Comparison of ENCODE assay signal across 29 cellular contexts in genomic region chr5:147490989-147491388, GRCh38. TPM values are rescaled to one million over a fixed set of nuclear protein-coding genes. Genes with fewer than 3 reads are reported as not detected.
DNase-seq lines count a peak whose midpoint lies in the region; ATAC-seq and TF ChIP-seq lines count a peak whose summit lies in the region.
"Had no signal": no experiment of that assay in that cellular context is flagged by ENCODE, and none has a peak within 500 bp of the region (broad histone marks: within the 10 kb centered on the region; RNA-seq: fewer than 3 reads in every experiment).

No MANE protein-coding gene starts in this region.

- H3K36me3 ChIP-seq in GM23338 (ENCODE audit: insufficient read depth) (no peaks in the 10 kb centered on the region), H7 (replicated peaks; ENCODE audit: control insufficient read depth, insufficient read depth, low read length) (no peaks in the 10 kb centered on the region), esophagus muscularis mucosa (no peaks in the 10 kb centered on the region), iPS-20b (ENCODE audit: insufficient read depth, low read depth, low read length) (no peaks in the 10 kb centered on the region), right lobe of liver (no peaks in the 10 kb centered on the region)
- H3K36me3 ChIP-seq: adrenal gland, BLaER1, gastrocnemius medialis had no signal

- peak overlapping the region; percentile 56 for H3K4me2 ChIP-seq in GM23338
- H3K4me2 ChIP-seq: BLaER1 had no signal

- H4K20me1 ChIP-seq in GM23338 (replicated peaks; ENCODE audit: insufficient read depth) = no peaks in the 10 kb centered on the region
- H4K20me1 ChIP-seq: BLaER1 had no signal

- H2AFZ ChIP-seq in GM23338 = no peak overlapping the region

- H3K27me3 ChIP-seq in GM23338 (ENCODE audit: insufficient read depth) = no peaks in the 10 kb centered on the region
- H3K27me3 ChIP-seq in H7 (ENCODE audit: control insufficient read depth, insufficient read depth, low read length) = no peaks in the 10 kb centered on the region
- no peaks in the 10 kb centered on the region for H3K27me3 ChIP-seq in esophagus muscularis mucosa
- H3K27me3 ChIP-seq in iPS-20b (ENCODE audit: insufficient read depth, low read length) = no peaks in the 10 kb centered on the region
- H3K27me3 ChIP-seq in right lobe of liver = no peaks in the 10 kb centered on the region
- H3K27me3 ChIP-seq: adrenal gland, BLaER1, gastrocnemius medialis had no signal

- DNase-seq in GM23338 (ENCODE audit: low spot score) (peak; percentile 60), H7 (peak; percentile 20), esophagus muscularis mucosa (ENCODE audit: extremely low spot score) (no peak), DMS153 treated with DMSO at 0.1 percent for 48 hours (lab: John Stamatoyannopoulos, UW; ENCODE audit: unreplicated experiment) (no peak), right lobe of liver (no peak)
- no peak for DNase-seq in stimulated activated effector memory CD8-positive, alpha-beta T cell treated with anti-CD3 and anti-CD28 coated beads, Interleukin-12 subunit alpha, Interleukin-12 subunit beta, amount 100 ng/mL, for 72 hours (ENCODE audit: low spot score in 2 of 2)
- DNase-seq: activated CD4-positive, alpha-beta memory T cell treated with anti-CD3 and anti-CD28 coated beads, Interleukin-2, amount 10 ng/mL, durations not matched to agents 7 days and 5 days; activated CD4-positive, CD25-positive, alpha-beta regulatory T cell treated with anti-CD3 and anti-CD28 coated beads, Interleukin-2, amount 50 U/mL, for 72 hours; activated CD8-positive, alpha-beta memory T cell treated with anti-CD3 and anti-CD28 coated beads, Interleukin-2, amount 50 U/mL, for 48 hours; activated naive CD4-positive, alpha-beta T cell treated with anti-CD3 and anti-CD28 coated beads for 36 hours; adrenal gland; cerebellar nuclear complex; dermis blood vessel endothelial cell; DMS79; gastrocnemius medialis; hippocampal formation; MV-4-11; NCI-H2171; NCI-H524 treated with DMSO at 0.1 percent for 48 hours; NK-92 treated with Interleukin-12 subunit alpha and Interleukin-12 subunit beta, amount 100 ng/mL, for 24 hours; stimulated activated CD4-positive, alpha-beta T cell treated with anti-CD3 and anti-CD28 coated beads, Interleukin-4, amount 100 ng/mL, for 4 hours; substantia nigra; T-helper 17 cell had no signal

- intact Hi-C loops in esophagus muscularis mucosa (cut with DNase I) = no loop called here
- intact Hi-C loops in right lobe of liver (cut with DNase I) = no loop called here

- WGBS in esophagus muscularis mucosa = 59% methylated on average over 3 of the region's 3 CpGs
- WGBS in right lobe of liver (ENCODE audit: insufficient coverage, low coverage, low lambda C conversion rate, missing lambda C conversion rate) = 72% methylated on average over 3 of the region's 3 CpGs

- H3K4me3 ChIP-seq in GM23338 (peak overlapping the region; percentile 26), H7 (ENCODE audit: insufficient read depth, low read depth, low read length) (no peak overlapping the region), esophagus muscularis mucosa (no peak overlapping the region), iPS-20b (ENCODE audit: low read length) (peak overlapping the region; percentile 2; the same call in 1 of the 2 replicates), right lobe of liver (no peak overlapping the region)
- H3K4me3 ChIP-seq: adrenal gland, BLaER1, gastrocnemius medialis had no signal

- H3K9me3 Mint-ChIP-seq in GM23338 = no peaks in the 10 kb centered on the region
- no peaks in the 10 kb centered on the region for H3K9me3 Mint-ChIP-seq in stimulated activated effector memory CD8-positive, alpha-beta T cell treated with anti-CD3 and anti-CD28 coated beads, Interleukin-12 subunit alpha, Interleukin-12 subunit beta, amount 100 ng/mL, for 72 hours
- H3K9me3 Mint-ChIP-seq: activated CD4-positive, alpha-beta memory T cell treated with anti-CD3 and anti-CD28 coated beads, Interleukin-2, amount 10 ng/mL, durations not matched to agents 7 days and 5 days had no signal

- TF ChIP-seq CTCF in GM23338 (conservative IDR thresholded peaks at IDR 0.05; ENCODE audit: low read depth in 2 of 2) = no peak
- no peak for TF ChIP-seq CTCF in esophagus muscularis mucosa (IDR thresholded peaks at IDR 0.05)
- no peak for TF ChIP-seq CTCF in right lobe of liver (IDR thresholded peaks at IDR 0.05)

- H3K27ac Mint-ChIP-seq in GM23338 = peak overlapping the region; percentile 80
- H3K27ac Mint-ChIP-seq in stimulated activated effector memory CD8-positive, alpha-beta T cell treated with anti-CD3 and anti-CD28 coated beads, Interleukin-12 subunit alpha, Interleukin-12 subunit beta, amount 100 ng/mL, for 72 hours = no peak overlapping the region
- H3K27ac Mint-ChIP-seq: activated CD4-positive, alpha-beta memory T cell treated with anti-CD3 and anti-CD28 coated beads, Interleukin-2, amount 10 ng/mL, durations not matched to agents 7 days and 5 days; activated naive CD4-positive, alpha-beta T cell treated with anti-CD3 and anti-CD28 coated beads for 36 hours; IgD-negative memory B cell; T-helper 17 cell; type B pancreatic cell had no signal

- H3K4me1 Mint-ChIP-seq in GM23338 = peaks cover 43% of the 10 kb centered on the region
- no peaks in the 10 kb centered on the region for H3K4me1 Mint-ChIP-seq in stimulated activated effector memory CD8-positive, alpha-beta T cell treated with anti-CD3 and anti-CD28 coated beads, Interleukin-12 subunit alpha, Interleukin-12 subunit beta, amount 100 ng/mL, for 72 hours
- H3K4me1 Mint-ChIP-seq: activated CD4-positive, alpha-beta memory T cell treated with anti-CD3 and anti-CD28 coated beads, Interleukin-2, amount 10 ng/mL, durations not matched to agents 7 days and 5 days; IgD-negative memory B cell; T-helper 17 cell had no signal

- H3K79me2 ChIP-seq in GM23338 (replicated peaks; ENCODE audit: insufficient read depth) = peaks cover 73% of the 10 kb centered on the region

- no peak for TF ChIP-seq POLR2A in esophagus muscularis mucosa (IDR thresholded peaks at IDR 0.05; ENCODE audit: low read depth)
- no peak for TF ChIP-seq POLR2A in right lobe of liver (IDR thresholded peaks at IDR 0.05)

- H3K4me1 ChIP-seq in GM23338 (ENCODE audit: insufficient read depth) (peaks cover 46% of the 10 kb centered on the region), esophagus muscularis mucosa (peaks cover 6 to 73% (median 52%) of the 10 kb centered on the region in 4 donors), iPS-20b (ENCODE audit: insufficient read depth, low read length) (peaks cover 34% of the 10 kb centered on the region), right lobe of liver (no peaks in the 10 kb centered on the region)
- H3K4me1 ChIP-seq: adrenal gland, BLaER1, gastrocnemius medialis had no signal

- peaks cover 3% of the 10 kb centered on the region; the same call in 1 of the 3 replicates for H3K36me3 Mint-ChIP-seq in GM23338 (ENCODE audit: low read depth)
- no peaks in the 10 kb centered on the region for H3K36me3 Mint-ChIP-seq in stimulated activated effector memory CD8-positive, alpha-beta T cell treated with anti-CD3 and anti-CD28 coated beads, Interleukin-12 subunit alpha, Interleukin-12 subunit beta, amount 100 ng/mL, for 72 hours
- H3K36me3 Mint-ChIP-seq: type B pancreatic cell had no signal

- H3K4me3 Mint-ChIP-seq in GM23338 = peak overlapping the region; percentile 24
- H3K4me3 Mint-ChIP-seq in stimulated activated effector memory CD8-positive, alpha-beta T cell treated with anti-CD3 and anti-CD28 coated beads, Interleukin-12 subunit alpha, Interleukin-12 subunit beta, amount 100 ng/mL, for 72 hours = no peak overlapping the region
- H3K4me3 Mint-ChIP-seq: activated CD4-positive, alpha-beta memory T cell treated with anti-CD3 and anti-CD28 coated beads, Interleukin-2, amount 10 ng/mL, durations not matched to agents 7 days and 5 days; activated naive CD4-positive, alpha-beta T cell treated with anti-CD3 and anti-CD28 coated beads for 36 hours; IgD-negative memory B cell; T-helper 17 cell; type B pancreatic cell had no signal

- no peaks in the 10 kb centered on the region for H3K9me3 ChIP-seq in esophagus muscularis mucosa
- H3K9me3 ChIP-seq in iPS-20b (ENCODE audit: insufficient read depth, low read depth, low read length) = no peaks in the 10 kb centered on the region
- no peaks in the 10 kb centered on the region for H3K9me3 ChIP-seq in right lobe of liver
- H3K9me3 ChIP-seq: gastrocnemius medialis had no signal

- H3K27me3 Mint-ChIP-seq in GM23338 (ENCODE audit: insufficient read depth, low read depth, poor library complexity) = peaks cover 2% of the 10 kb centered on the region
- H3K27me3 Mint-ChIP-seq: activated CD4-positive, alpha-beta memory T cell treated with anti-CD3 and anti-CD28 coated beads, Interleukin-2, amount 10 ng/mL, durations not matched to agents 7 days and 5 days had no signal

- ATAC-seq in GM23338 = peak; percentile 95
- ATAC-seq in stimulated activated effector memory CD8-positive, alpha-beta T cell treated with anti-CD3 and anti-CD28 coated beads, Interleukin-12 subunit alpha, Interleukin-12 subunit beta, amount 100 ng/mL, for 72 hours = no peak
- ATAC-seq in right lobe of liver = no peak
- ATAC-seq: esophagus mucosa, gastrocnemius medialis, sciatic nerve, T-helper 17 cell had no signal

- H3K9ac ChIP-seq in iPS-20b (ENCODE audit: low read depth, low read length) = peak overlapping the region; percentile 11; the same call in 1 of the 2 replicates
- H3K9ac ChIP-seq: BLaER1 had no signal

- no peaks in the 10 kb centered on the region for H3K9me2 ChIP-seq in GM23338 (ENCODE audit: insufficient read depth)

- TF ChIP-seq EP300 in esophagus muscularis mucosa (IDR thresholded peaks at IDR 0.05) = no peak

- no peaks in the 10 kb centered on the region for H3F3A ChIP-seq in GM23338 (replicated peaks; ENCODE audit: low read depth)

- H3K27ac ChIP-seq in GM23338 (ENCODE audit: low read depth) (peak overlapping the region; percentile 65), esophagus muscularis mucosa (replicated peaks in 1 of 4) (peak overlapping the region; percentile 38 to 66 (median 56)), iPS-20b (ENCODE audit: low read length) (no peak overlapping the region), right lobe of liver (no peak overlapping the region)
- H3K27ac ChIP-seq: adrenal gland, BLaER1, gastrocnemius medialis had no signal

RNA-seq across cellular contexts. Expression of gene DPYSL3, which starts 18.9 kb away (rescaled TPM):
- total RNA-seq in GM23338 (2014; rRNA removed; shearing (Covaris generic)) = 440 and 455 TPM in 2 replicates
- polyA plus RNA-seq in GM23338 (2016; fragmentation: Nextera tagmentation; extraction: Ambion mirVana) = 97.6 and 102 TPM in 2 replicates
- 184 and 312 TPM in 2 replicates for total RNA-seq in H7 (2014; rRNA removed; shearing (Covaris generic))
- total RNA-seq in esophagus muscularis mucosa (100 to 1,000 TPM; 295 to 449 (median 378) TPM), right lobe of liver (1 to 10 TPM; 1.4 to 3.8 (median 2.3) TPM)
- total RNA-seq: activated CD4-positive, alpha-beta memory T cell treated with anti-CD3 and anti-CD28 coated beads, Interleukin-2, amount 10 ng/mL, durations not matched to agents 7 days and 5 days; T-helper 17 cell had no signal
- polyA plus RNA-seq: IgD-negative memory B cell had no signal

Comparison
In these comparisons a context has a peak if more than half of its experiments do, and no peak if none do; other contexts are left out.
1. DNase-seq: peak in GM23338 (single experiment) and H7 (single experiment); none in esophagus muscularis mucosa (single experiment), stimulated activated effector memory CD8-positive, alpha-beta T cell treated with anti-CD3 and anti-CD28 coated beads, Interleukin-12 subunit alpha, Interleukin-12 subunit beta, amount 100 ng/mL, for 72 hours (0 of 2), DMS153 treated with DMSO at 0.1 percent for 48 hours (single experiment) and right lobe of liver (0 of 3).
2. H3K27ac ChIP-seq: peak in GM23338 (single experiment) and esophagus muscularis mucosa (4 of 4); none in iPS-20b (single experiment) and right lobe of liver (0 of 3).
3. H3K4me3 ChIP-seq: peak in GM23338 (single experiment) and iPS-20b (single experiment); none in H7 (single experiment), esophagus muscularis mucosa (0 of 4) and right lobe of liver (0 of 3).
4. RNA of gene DPYSL3, which starts 18.9 kb away (total RNA-seq): 440 to 455 TPM in GM23338, 295 to 449 TPM in esophagus muscularis mucosa and 184 to 312 TPM in H7; 1.4 to 3.8 TPM in right lobe of liver; every median in the first group is over 10 times any median in the second.